In genomic region chr20:44126445-44126844, GRCh38 we compare ENCODE assay signal across 22 cellular contexts.
"Had no signal": no experiment of that assay in that cellular context is flagged by ENCODE, and none has a peak within 500 bp of the region (broad histone marks: within the 10 kb centered on the region; RNA-seq: fewer than 3 reads in every experiment).

No MANE protein-coding gene starts in this region.

- H3K9ac ChIP-seq: parathyroid adenoma had no signal

- DNase-seq: cortex of kidney; dorsolateral prefrontal cortex; effector CD8-positive, alpha-beta T cell; immature natural killer cell; left colon; left ventricle myocardium superior; mesenchymal stem cell; midbrain; right lobe of liver; spleen; stimulated activated CD4-positive, alpha-beta T cell treated with anti-CD3 and anti-CD28 coated beads, Interleukin-15, amount 100 ng/mL, for 24 hours; stimulated activated CD4-positive, alpha-beta T cell treated with anti-CD3 and anti-CD28 coated beads, Interleukin-1b, Interleukin-23, amount 100 ng/mL, for 48 hours; stimulated activated CD4-positive, alpha-beta T cell treated with anti-CD3 and anti-CD28 coated beads, Interleukin-4, amount 100 ng/mL, for 24 hours; stimulated activated naive B cell treated with anti-CD40 and anti-IgM and Interleukin-4, amounts not matched to agents 10 μg/mL and 1 μg/mL and 100 μg/mL, for 72 hours; stimulated activated naive CD8-positive, alpha-beta T cell treated with anti-CD3 and anti-CD28 coated beads, Interleukin-15, amount 100 ng/mL, for 72 hours; testis; transverse colon had no signal

- H3K4me3 ChIP-seq: dorsolateral prefrontal cortex, lung, prostate gland, right lobe of liver, spleen, testis, transverse colon had no signal

- H3K27me3 ChIP-seq: right lobe of liver, testis had no signal

- H3K4me1 ChIP-seq: parathyroid adenoma, prostate gland, right lobe of liver, spleen, testis had no signal

- H3K9me3 ChIP-seq: prostate gland, right lobe of liver, spleen, testis, transverse colon had no signal

- ATAC-seq: esophagus mucosa; left colon; left ventricle myocardium superior; natural killer cell treated with Interleukin-12 subunit alpha and Interleukin-12 subunit beta and Interleukin-15 and Interleukin-18, amount 100 ng/mL, for 72 hours; right lobe of liver; stimulated activated naive B cell treated with anti-CD40 and anti-IgM and Interleukin-4, amounts not matched to agents 10 μg/mL and 1 μg/mL and 100 μg/mL, for 72 hours; stimulated activated naive CD8-positive, alpha-beta T cell treated with anti-CD3 and anti-CD28 coated beads, Interleukin-15, amount 100 ng/mL, for 72 hours had no signal

- H3K36me3 ChIP-seq: prostate gland, right lobe of liver, spleen, transverse colon had no signal

- H3K27ac ChIP-seq: dorsolateral prefrontal cortex, parathyroid adenoma, prostate gland, right lobe of liver, spleen, testis, transverse colon had no signal
